ENCODE assay signal across 1 cellular context in the genomic region with DNA sequence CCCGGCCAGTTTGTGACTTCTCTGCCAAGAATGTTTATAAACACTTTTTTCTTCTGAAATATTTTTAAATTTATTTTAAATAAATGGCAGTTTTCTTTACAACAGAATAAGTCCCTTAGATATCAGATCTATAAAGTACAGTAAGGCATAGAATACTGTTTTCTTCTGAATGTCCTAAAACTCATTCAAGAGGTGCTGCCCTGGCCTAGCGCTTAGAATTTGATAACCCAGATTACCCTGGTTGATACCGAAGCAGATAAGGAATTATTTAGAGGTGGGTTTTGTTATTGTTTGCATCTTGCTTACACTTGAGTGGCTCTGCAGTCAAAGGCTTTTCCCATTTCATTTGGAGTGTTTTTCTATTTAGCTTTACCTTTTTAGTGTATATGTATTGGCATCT.
TF ChIP-seq lines count a peak whose summit lies in the region.

No MANE protein-coding gene starts in this region.

TF ChIP-seq in liver, 16 proteins besides CTCF, POLR2A, EP300 and RAD21 (continued from another document):
- TF ChIP-seq ZBTB33 (IDR thresholded peaks at IDR 0.05), result no peak
- no peak for TF ChIP-seq RXRA (IDR thresholded peaks at IDR 0.05)
- no peak for TF ChIP-seq GABPA (IDR thresholded peaks at IDR 0.05 in 1 of 2, conservative IDR thresholded peaks at IDR 0.05 in 1 of 2)
- no peak for TF ChIP-seq FOXA2 (IDR thresholded peaks at IDR 0.05)
- no peak for TF ChIP-seq HNF4G (IDR thresholded peaks at IDR 0.05)
